ENCODE assay signal across 17 cellular contexts in the genomic region with DNA sequence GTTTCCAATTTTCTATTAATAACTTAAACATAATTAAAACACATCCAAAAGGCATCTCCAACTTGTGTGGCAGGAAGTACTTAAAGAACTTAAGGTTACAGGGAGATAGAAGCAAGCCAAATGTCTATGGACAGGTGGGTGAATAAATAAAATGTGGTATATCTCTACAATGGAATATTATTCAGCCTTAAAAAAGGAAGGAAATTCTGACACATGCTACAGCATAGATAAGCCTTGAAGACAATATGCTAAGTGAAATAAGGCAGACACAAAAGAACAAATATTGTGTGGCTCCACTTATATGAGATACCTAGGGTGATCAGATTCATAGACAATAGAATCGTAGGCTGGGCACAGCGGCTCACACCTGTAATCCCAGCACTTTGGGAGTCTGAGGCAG.
DNase-seq lines count a peak whose midpoint lies in the region; ATAC-seq and TF ChIP-seq lines count a peak whose summit lies in the region.
"Had no signal": no experiment of that assay in that cellular context is flagged by ENCODE, and none has a peak within 500 bp of the region (broad histone marks: within the 10 kb centered on the region; RNA-seq: fewer than 3 reads in every experiment).

No MANE protein-coding gene starts in this region.

- no peaks in the 10 kb centered on the region; the same call in 1 of the 2 replicates for H3K27me3 ChIP-seq in SK-N-SH (ENCODE audit: insufficient read depth)
- no peaks in the 10 kb centered on the region for H3K27me3 ChIP-seq in uterus
- H3K27me3 ChIP-seq in naive thymus-derived CD4-positive, alpha-beta T cell (ENCODE audit: control insufficient read depth in 2 of 2, insufficient read depth in 2 of 2, low read length in 2 of 2): no peaks in the 10 kb centered on the region
- H3K27me3 ChIP-seq: BLaER1 treated with 17β-estradiol and CSF1 and Interleukin-3, amounts not matched to agents 10 nM and 100 nM had no signal

- no peak overlapping the region for H3K4me2 ChIP-seq in SK-N-SH
- H3K4me2 ChIP-seq: A549; BLaER1 treated with 17β-estradiol and CSF1 and Interleukin-3, amounts not matched to agents 10 nM and 100 nM had no signal

- peak overlapping the region in 1 of 9 donors; percentile 46 for H3K27ac Mint-ChIP-seq in naive thymus-derived CD4-positive, alpha-beta T cell
- H3K27ac Mint-ChIP-seq: B cell; CD4-positive, alpha-beta T cell; CD8-positive, alpha-beta T cell had no signal

- no peaks in the 10 kb centered on the region for H4K20me1 ChIP-seq in SK-N-SH (ENCODE audit: insufficient read depth)
- H4K20me1 ChIP-seq: BLaER1 treated with 17β-estradiol and CSF1 and Interleukin-3, amounts not matched to agents 10 nM and 100 nM had no signal

- CTCF ChIA-PET in SK-N-SH (lab: Yijun Ruan, JAX) (interaction anchor here (0.8 to 2.9 kb wide), 5 partner anchors 9 to 467 kb away, joined by 3 to 20 read pairs (median 4); no protein-coding TSS in a partner anchor), HEK293 (lab: Yijun Ruan, JAX) (interaction anchor here (3.3 to 3.6 kb wide), 2 partner anchors 12 to 466 kb away, joined by 21 to 32 read pairs; no protein-coding TSS in a partner anchor)
- CTCF ChIA-PET in naive thymus-derived CD4-positive, alpha-beta T cell (lab: Charles Lee): no interaction called here

- no peak for ATAC-seq in SK-N-SH treated with all-trans-retinoic acid at 6 μM for 48 hours
- ATAC-seq in naive thymus-derived CD4-positive, alpha-beta T cell: no peak
- ATAC-seq: A549; CD8-positive, alpha-beta T cell had no signal

- no peak for TF ChIP-seq EP300 in SK-N-SH (IDR thresholded peaks at IDR 0.05; ENCODE audit: borderline replicate concordance in 1 of 2, low read depth in 1 of 2, low read length in 1 of 2)

- intact Hi-C loops in uterus (cut with DNase I; ENCODE audit: low total_unique reads): no loop called here
- intact Hi-C loops in naive thymus-derived CD4-positive, alpha-beta T cell (cut with micrococcal nuclease): loop anchor here (10.0 kb wide), 3 partner anchors 109 to 1499 kb away; a partner anchor contains a TSS

- H3K4me3 ChIP-seq in SK-N-SH (ENCODE audit: low read depth in 2 of 2, low read length in 1 of 2): no peak overlapping the region
- no peak overlapping the region for H3K4me3 ChIP-seq in HEK293 (ENCODE audit: low read depth, low read length)
- no peak overlapping the region for H3K4me3 ChIP-seq in uterus
- no peak overlapping the region for H3K4me3 ChIP-seq in naive thymus-derived CD4-positive, alpha-beta T cell (ENCODE audit: low read length)
- H3K4me3 ChIP-seq: A549; BLaER1 treated with 17β-estradiol and CSF1 and Interleukin-3, amounts not matched to agents 10 nM and 100 nM had no signal

- POLR2A ChIA-PET in SK-N-SH (lab: Yijun Ruan, JAX) (interaction anchor here (0.7 kb wide), 1 partner anchor 568 kb away, joined by 3 read pairs; no protein-coding TSS in a partner anchor), HEK293 (lab: Yijun Ruan, JAX) (no interaction called here)
- POLR2A ChIA-PET in naive thymus-derived CD4-positive, alpha-beta T cell (lab: Charles Lee): no interaction called here

- no peaks in the 10 kb centered on the region for H3K9me3 ChIP-seq in SK-N-SH
- H3K9me3 ChIP-seq in HEK293 (ENCODE audit: control insufficient read depth, insufficient read depth, low read depth, low read length): no peaks in the 10 kb centered on the region
- no peaks in the 10 kb centered on the region for H3K9me3 ChIP-seq in uterus
- H3K9me3 ChIP-seq in naive thymus-derived CD4-positive, alpha-beta T cell (ENCODE audit: control insufficient read depth in 2 of 3, low read length in 3 of 3): no peaks in the 10 kb centered on the region
- H3K9me3 ChIP-seq: A549, Caco-2 had no signal

- TF ChIP-seq POLR2A in uterus (IDR thresholded peaks at IDR 0.05): no peak

- H3K9me3 Mint-ChIP-seq in naive thymus-derived CD4-positive, alpha-beta T cell: peaks cover 0 to 4% (median 0%) of the 10 kb centered on the region in 11 donors
- H3K9me3 Mint-ChIP-seq: CD4-positive, alpha-beta T cell; CD8-positive, alpha-beta T cell had no signal

- H3F3A ChIP-seq in SK-N-SH (replicated peaks; ENCODE audit: insufficient read depth): peaks cover 5% of the 10 kb centered on the region

- H2AFZ ChIP-seq in SK-N-SH (ENCODE audit: low read depth): no peak overlapping the region

- TF ChIP-seq RAD21 in SK-N-SH (IDR thresholded peaks at IDR 0.05; ENCODE audit: low read length): no peak

- 72% methylated on average over 2 of the region's 2 CpGs for WGBS in SK-N-SH (ENCODE audit: low lambda C conversion rate)

- no peaks in the 10 kb centered on the region for H3K9me2 ChIP-seq in SK-N-SH

- H3K36me3 ChIP-seq in SK-N-SH (replicated peaks in 1 of 2; ENCODE audit: control insufficient read depth in 1 of 2, insufficient read depth in 2 of 2, low read length in 1 of 2): no peaks in the 10 kb centered on the region
- no peaks in the 10 kb centered on the region for H3K36me3 ChIP-seq in HEK293 (ENCODE audit: control insufficient read depth in 2 of 2, insufficient read depth in 1 of 2, low read length in 2 of 2)
- H3K36me3 ChIP-seq in uterus: no peaks in the 10 kb centered on the region
- no peaks in the 10 kb centered on the region for H3K36me3 ChIP-seq in naive thymus-derived CD4-positive, alpha-beta T cell (ENCODE audit: control insufficient read depth in 2 of 3, insufficient read depth in 3 of 3, low read length in 3 of 3)
- H3K36me3 ChIP-seq: BLaER1 treated with 17β-estradiol and CSF1 and Interleukin-3, amounts not matched to agents 10 nM and 100 nM had no signal

- no peak overlapping the region for H3K9ac ChIP-seq in SK-N-SH
- H3K9ac ChIP-seq: BLaER1 treated with 17β-estradiol and CSF1 and Interleukin-3, amounts not matched to agents 10 nM and 100 nM had no signal

- H3K4me3 Mint-ChIP-seq in naive thymus-derived CD4-positive, alpha-beta T cell: no peak overlapping the region
- H3K4me3 Mint-ChIP-seq: B cell; CD4-positive, alpha-beta T cell; CD8-positive, alpha-beta T cell had no signal

- H3K79me2 ChIP-seq in SK-N-SH (ENCODE audit: insufficient read depth): no peaks in the 10 kb centered on the region

- no peaks in the 10 kb centered on the region for H3K4me1 Mint-ChIP-seq in naive thymus-derived CD4-positive, alpha-beta T cell
- H3K4me1 Mint-ChIP-seq: B cell had no signal

- no peak for DNase-seq in SK-N-SH
- DNase-seq in uterus: no peak
- no peak for DNase-seq in naive thymus-derived CD4-positive, alpha-beta T cell
- DNase-seq: AML-193; Caco-2; Calu3; CD4-positive, alpha-beta T cell; CD8-positive, alpha-beta T cell; DMS79 treated with DMSO at 0.1 percent for 48 hours; GF-D8 had no signal

- no peak overlapping the region for H3K27ac ChIP-seq in SK-N-SH (ENCODE audit: low read depth in 2 of 2, low read length in 1 of 2)
- no peak overlapping the region for H3K27ac ChIP-seq in HEK293 (ENCODE audit: extremely low read depth, low read depth, low read length)
- H3K27ac ChIP-seq in uterus: peak overlapping the region; percentile 65
- no peak overlapping the region for H3K27ac ChIP-seq in naive thymus-derived CD4-positive, alpha-beta T cell (ENCODE audit: low read depth, low read length)
- H3K27ac ChIP-seq: 22Rv1; A549; BLaER1 treated with 17β-estradiol and CSF1 and Interleukin-3, amounts not matched to agents 10 nM and 100 nM; C4-2B had no signal

- TF ChIP-seq CTCF in SK-N-SH (IDR thresholded peaks at IDR 0.05) (no peak), HEK293 (tag by site-specific recombination; IDR thresholded peaks at IDR 0.05) (no peak), uterus (IDR thresholded peaks at IDR 0.05) (no peak)

- H3K4me1 ChIP-seq in SK-N-SH (ENCODE audit: control insufficient read depth in 1 of 2, insufficient read depth in 2 of 2, low read depth in 1 of 2, low read length in 1 of 2): no peaks in the 10 kb centered on the region
- H3K4me1 ChIP-seq in HEK293 (ENCODE audit: control insufficient read depth, insufficient read depth, low read length): no peaks in the 10 kb centered on the region
- no peaks in the 10 kb centered on the region for H3K4me1 ChIP-seq in uterus
- H3K4me1 ChIP-seq in naive thymus-derived CD4-positive, alpha-beta T cell (ENCODE audit: control insufficient read depth in 2 of 2, insufficient read depth in 2 of 2, low read length in 2 of 2): no peaks in the 10 kb centered on the region
- H3K4me1 ChIP-seq: A549, Caco-2 had no signal

- H3K36me3 Mint-ChIP-seq in naive thymus-derived CD4-positive, alpha-beta T cell: no peaks in the 10 kb centered on the region
- H3K36me3 Mint-ChIP-seq: CD8-positive, alpha-beta T cell had no signal

- peaks cover 8 to 23% (median 18%) of the 10 kb centered on the region in 5 donors for H3K27me3 Mint-ChIP-seq in naive thymus-derived CD4-positive, alpha-beta T cell

TF ChIP-seq in SK-N-SH, 30 proteins besides CTCF, POLR2A, EP300 and RAD21:
- TF ChIP-seq, protein P1, sequence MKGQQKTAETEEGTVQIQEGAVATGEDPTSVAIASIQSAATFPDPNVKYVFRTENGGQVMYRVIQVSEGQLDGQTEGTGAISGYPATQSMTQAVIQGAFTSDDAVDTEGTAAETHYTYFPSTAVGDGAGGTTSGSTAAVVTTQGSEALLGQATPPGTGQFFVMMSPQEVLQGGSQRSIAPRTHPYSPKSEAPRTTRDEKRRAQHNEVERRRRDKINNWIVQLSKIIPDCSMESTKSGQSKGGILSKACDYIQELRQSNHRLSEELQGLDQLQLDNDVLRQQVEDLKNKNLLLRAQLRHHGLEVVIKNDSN (IDR thresholded peaks at IDR 0.05; ENCODE audit: borderline replicate concordance, low read depth): no peak

TF ChIP-seq in HEK293, 187 proteins besides CTCF, POLR2A, EP300 and RAD21 (continues in another document):
- TF ChIP-seq ZNF114 (tag by site-specific recombination; IDR thresholded peaks at IDR 0.05) (no peak), ZNF146 (tag by site-specific recombination; IDR thresholded peaks at IDR 0.05) (peak; percentile 50; the same call in 1 of the 2 replicates), ZNF791 (tag by site-specific recombination; IDR thresholded peaks at IDR 0.05) (no peak), IKZF3 (tag by site-specific recombination; IDR thresholded peaks at IDR 0.05) (no peak)
- TF ChIP-seq, protein P2, sequence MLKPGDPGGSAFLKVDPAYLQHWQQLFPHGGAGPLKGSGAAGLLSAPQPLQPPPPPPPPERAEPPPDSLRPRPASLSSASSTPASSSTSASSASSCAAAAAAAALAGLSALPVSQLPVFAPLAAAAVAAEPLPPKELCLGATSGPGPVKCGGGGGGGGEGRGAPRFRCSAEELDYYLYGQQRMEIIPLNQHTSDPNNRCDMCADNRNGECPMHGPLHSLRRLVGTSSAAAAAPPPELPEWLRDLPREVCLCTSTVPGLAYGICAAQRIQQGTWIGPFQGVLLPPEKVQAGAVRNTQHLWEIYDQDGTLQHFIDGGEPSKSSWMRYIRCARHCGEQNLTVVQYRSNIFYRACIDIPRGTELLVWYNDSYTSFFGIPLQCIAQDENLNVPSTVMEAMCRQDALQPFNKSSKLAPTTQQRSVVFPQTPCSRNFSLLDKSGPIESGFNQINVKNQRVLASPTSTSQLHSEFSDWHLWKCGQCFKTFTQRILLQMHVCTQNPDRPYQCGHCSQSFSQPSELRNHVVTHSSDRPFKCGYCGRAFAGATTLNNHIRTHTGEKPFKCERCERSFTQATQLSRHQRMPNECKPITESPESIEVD (tag by site-specific recombination; IDR thresholded peaks at IDR 0.05): no peak

Comparison
In these comparisons a context has a peak if more than half of its experiments do, and no peak if none do; other contexts are left out.
1. H3K27ac ChIP-seq: peak in uterus (2 of 2); none in SK-N-SH (0 of 2), HEK293 (single experiment) and naive thymus-derived CD4-positive, alpha-beta T cell (single experiment).